Comparison of ENCODE assay signal across 21 cellular contexts in the genomic region with DNA sequence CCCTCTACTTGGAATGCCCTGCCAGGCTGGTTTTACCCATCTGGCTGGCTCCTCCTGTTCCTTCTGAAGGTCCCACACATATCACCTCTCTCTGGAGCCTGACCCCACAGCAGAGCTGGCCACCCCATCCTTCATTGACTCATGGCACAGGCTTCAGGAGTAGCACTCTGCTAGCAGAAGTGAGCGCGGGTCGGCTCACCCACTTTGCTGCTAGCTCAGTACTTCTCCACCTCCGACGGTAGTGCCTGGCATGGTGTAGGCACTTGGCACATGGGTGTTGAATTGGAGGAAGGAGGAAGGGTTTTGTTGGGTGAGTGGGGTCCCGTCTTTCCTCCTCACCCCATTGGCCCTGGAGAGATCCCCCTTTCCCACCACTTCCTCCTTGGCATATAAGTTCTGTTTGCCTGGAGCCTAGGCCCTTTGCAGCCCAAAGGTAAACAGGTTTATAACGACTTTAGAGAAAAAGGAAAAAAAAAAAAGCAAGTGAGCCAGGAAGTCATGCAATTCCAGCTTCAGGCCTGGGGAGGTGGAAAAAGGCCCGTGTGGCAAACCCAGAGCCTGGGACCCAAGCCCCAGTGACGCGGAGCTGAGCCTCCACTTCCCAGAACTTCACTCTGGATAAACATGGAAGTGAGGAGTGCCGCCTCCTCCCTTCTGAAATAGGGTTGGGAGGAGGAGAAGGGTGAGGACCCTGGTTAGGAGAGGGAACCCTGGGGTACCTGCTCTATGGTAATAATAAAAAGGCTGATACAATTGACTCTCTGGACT.
"Had no signal": no experiment of that assay in that cellular context is flagged by ENCODE, and none has a peak within 500 bp of the region (broad histone marks: within the 10 kb centered on the region; RNA-seq: fewer than 3 reads in every experiment).

No MANE protein-coding gene starts in this region.

- H3K36me3 ChIP-seq: neural progenitor cell, pancreas, suprapubic skin, WERI-Rb-1 had no signal

- H3K4me1 Mint-ChIP-seq: activated CD4-positive, alpha-beta T cell treated with anti-CD3 and anti-CD28 coated beads for 36 hours; activated CD8-positive, alpha-beta memory T cell treated with anti-CD3 and anti-CD28 coated beads, Interleukin-2, amount 10 ng/mL, durations not matched to agents 7 days and 5 days; activated naive CD8-positive, alpha-beta T cell treated with anti-CD3 and anti-CD28 coated beads, Interleukin-2, amount 50 U/mL, for 24 hours; T-helper 17 cell had no signal

- ATAC-seq: activated CD4-positive, alpha-beta T cell treated with anti-CD3 and anti-CD28 coated beads for 36 hours; activated CD8-positive, alpha-beta memory T cell treated with anti-CD3 and anti-CD28 coated beads, Interleukin-2, amount 10 ng/mL, durations not matched to agents 7 days and 5 days; activated naive CD8-positive, alpha-beta T cell treated with anti-CD3 and anti-CD28 coated beads, Interleukin-2, amount 50 U/mL, for 24 hours; esophagus mucosa; pancreas; T-helper 17 cell had no signal

- H3K9me3 ChIP-seq: pancreas, suprapubic skin had no signal

- H3K4me3 Mint-ChIP-seq: activated CD4-positive, alpha-beta memory T cell treated with anti-CD3 and anti-CD28 coated beads for 36 hours; activated CD4-positive, alpha-beta T cell treated with anti-CD3 and anti-CD28 coated beads for 36 hours; activated CD8-positive, alpha-beta memory T cell treated with anti-CD3 and anti-CD28 coated beads, Interleukin-2, amount 10 ng/mL, durations not matched to agents 7 days and 5 days; activated naive CD4-positive, alpha-beta T cell treated with anti-CD3 and anti-CD28 coated beads for 36 hours; activated naive CD8-positive, alpha-beta T cell treated with anti-CD3 and anti-CD28 coated beads, Interleukin-2, amount 50 U/mL, for 24 hours; neural progenitor cell; T-helper 17 cell had no signal

- DNase-seq: activated CD4-positive, alpha-beta memory T cell treated with anti-CD3 and anti-CD28 coated beads for 36 hours; activated CD4-positive, alpha-beta T cell treated with anti-CD3 and anti-CD28 coated beads for 36 hours; activated CD8-positive, alpha-beta memory T cell treated with anti-CD3 and anti-CD28 coated beads, Interleukin-2, amount 10 ng/mL, durations not matched to agents 7 days and 5 days; activated naive CD4-positive, alpha-beta T cell treated with anti-CD3 and anti-CD28 coated beads for 36 hours; activated naive CD8-positive, alpha-beta T cell treated with anti-CD3 and anti-CD28 coated beads, Interleukin-2, amount 50 U/mL, for 24 hours; activated T-cell treated with anti-CD3 and anti-CD28 coated beads, Interleukin-2, amount 50 U/mL, for 1 hour; foreskin fibroblast; glutamatergic neuron; hypothalamus; midbrain; pancreas; stimulated activated CD4-positive, alpha-beta T cell treated with anti-CD3 and anti-CD28 coated beads, Interleukin-4, amount 100 ng/mL, for 4 hours; stimulated activated CD8-positive, alpha-beta memory T cell treated with anti-CD3 and anti-CD28 coated beads, Interleukin-4, amount 100 ng/mL, for 48 hours; stimulated activated naive CD4-positive, alpha-beta T cell treated with Interleukin-2 at 50 U/mL for 16 hours; T-helper 17 cell; WERI-Rb-1 had no signal

- H3K9ac ChIP-seq: neural progenitor cell had no signal

- H2AFZ ChIP-seq: neural progenitor cell had no signal

- H3K9me3 Mint-ChIP-seq: activated CD4-positive, alpha-beta memory T cell treated with anti-CD3 and anti-CD28 coated beads for 36 hours; activated naive CD4-positive, alpha-beta T cell treated with anti-CD3 and anti-CD28 coated beads for 36 hours; activated naive CD8-positive, alpha-beta T cell treated with anti-CD3 and anti-CD28 coated beads, Interleukin-2, amount 50 U/mL, for 24 hours; activated T-helper 2 cell treated with anti-CD3 and anti-CD28 coated beads, Interferon-gamma antibody, Interleukin-2, Interleukin-4, amounts not matched to agents 10 μg/mL and 5 μg/mL and 100 μg/mL, durations not matched to agents 14 hours and 24 hours and 36 hours; neural progenitor cell had no signal

- H3K4me3 ChIP-seq: neural progenitor cell, pancreas, skin epidermis, suprapubic skin had no signal

- H3K27me3 ChIP-seq: neural progenitor cell, pancreas, suprapubic skin had no signal

- H3K4me1 ChIP-seq: pancreas had no signal

- H3K4me2 ChIP-seq: neural progenitor cell had no signal

- H3K27ac ChIP-seq: neural progenitor cell, pancreas, suprapubic skin, WERI-Rb-1 had no signal

- H3K36me3 Mint-ChIP-seq: activated CD4-positive, alpha-beta memory T cell treated with anti-CD3 and anti-CD28 coated beads for 36 hours; activated CD8-positive, alpha-beta memory T cell treated with anti-CD3 and anti-CD28 coated beads, Interleukin-2, amount 10 ng/mL, durations not matched to agents 7 days and 5 days had no signal

- H3K27me3 Mint-ChIP-seq: activated CD4-positive, alpha-beta memory T cell treated with anti-CD3 and anti-CD28 coated beads for 36 hours; activated CD4-positive, alpha-beta T cell treated with anti-CD3 and anti-CD28 coated beads for 36 hours; activated naive CD8-positive, alpha-beta T cell treated with anti-CD3 and anti-CD28 coated beads, Interleukin-2, amount 50 U/mL, for 24 hours had no signal

- H3K27ac Mint-ChIP-seq: activated CD4-positive, alpha-beta memory T cell treated with anti-CD3 and anti-CD28 coated beads for 36 hours; activated CD4-positive, alpha-beta T cell treated with anti-CD3 and anti-CD28 coated beads for 36 hours; activated CD8-positive, alpha-beta memory T cell treated with anti-CD3 and anti-CD28 coated beads, Interleukin-2, amount 10 ng/mL, durations not matched to agents 7 days and 5 days; activated naive CD4-positive, alpha-beta T cell treated with anti-CD3 and anti-CD28 coated beads for 36 hours; activated naive CD8-positive, alpha-beta T cell treated with anti-CD3 and anti-CD28 coated beads, Interleukin-2, amount 50 U/mL, for 24 hours; activated T-helper 2 cell treated with anti-CD3 and anti-CD28 coated beads, Interferon-gamma antibody, Interleukin-2, Interleukin-4, amounts not matched to agents 10 μg/mL and 5 μg/mL and 100 μg/mL, durations not matched to agents 14 hours and 24 hours and 36 hours; T-helper 17 cell had no signal
